Comparison of ENCODE assay signal across 8 cellular contexts in the genomic region with DNA sequence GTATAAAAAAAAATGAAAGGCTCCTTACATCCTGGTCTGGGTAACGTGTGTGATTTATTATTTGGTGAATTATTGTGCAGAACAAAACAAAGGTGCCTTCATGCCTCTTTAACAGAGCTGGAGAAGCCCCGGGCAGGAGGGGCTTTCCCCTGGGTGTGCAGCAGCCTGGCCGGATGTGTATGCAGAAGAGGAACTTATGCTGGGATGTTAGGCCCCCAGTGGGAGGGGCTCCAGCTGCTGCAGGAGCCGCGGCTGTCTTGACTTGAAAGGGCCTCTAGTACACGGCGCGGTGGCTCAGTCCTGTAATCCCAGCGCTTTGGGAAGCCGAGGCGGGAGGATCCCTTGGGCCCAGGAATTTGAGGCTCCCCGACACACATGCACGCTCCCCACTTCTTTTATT. TPM values are rescaled to one million over a fixed set of nuclear protein-coding genes. Genes with fewer than 3 reads are reported as not detected.
A peak's percentile ranks its signal among the peaks of the same experiment; 100 is the strongest.
DNase-seq lines count a peak whose midpoint lies in the region; ATAC-seq and TF ChIP-seq lines count a peak whose summit lies in the region.

No MANE protein-coding gene starts in this region.

- peaks cover 15% of the 10 kb centered on the region for H3K36me3 Mint-ChIP-seq in effector memory CD8-positive, alpha-beta T cell (ENCODE audit: insufficient read depth)

- H3K27ac Mint-ChIP-seq in effector memory CD8-positive, alpha-beta T cell, result peak overlapping the region in 1 of 2 donors; percentile 41

- peaks cover 6% of the 10 kb centered on the region in 2 donors for H3K4me1 Mint-ChIP-seq in effector memory CD8-positive, alpha-beta T cell (ENCODE audit: low read depth in 2 of 2)

- peak overlapping the region; percentile 27; the same call in 1 of the 2 replicates for H3K4me3 ChIP-seq in Jurkat, Clone E6-1 (ENCODE audit: low read length)

- H3K4me3 Mint-ChIP-seq in effector memory CD8-positive, alpha-beta T cell, result peak overlapping the region; percentile 38 to 52

- H3K9me3 Mint-ChIP-seq in effector memory CD8-positive, alpha-beta T cell, result no peaks in the 10 kb centered on the region

- no peaks in the 10 kb centered on the region for H3K27me3 Mint-ChIP-seq in effector memory CD8-positive, alpha-beta T cell

- ATAC-seq in effector memory CD8-positive, alpha-beta T cell (replicated peaks), result peak; percentile 100

- no peak for TF ChIP-seq CTCF in GM20000 (IDR thresholded peaks at IDR 0.05; ENCODE audit: extremely low read depth, missing control alignments)

- DNase-seq in DMS 273 treated with DMSO at 0.1 percent for 48 hours (lab: John Stamatoyannopoulos, UW), result peak; percentile 56
- DNase-seq in GM20000 (ENCODE audit: low spot score), result peak; percentile 89
- peak; percentile 62 for DNase-seq in Jurkat, Clone E6-1 (ENCODE audit: low read depth, low spot score)
- DNase-seq in activated CD4-positive, CD25-positive, alpha-beta regulatory T cell treated with anti-CD3 and anti-CD28 coated beads, Interleukin-2, amount 50 U/mL, for 72 hours, result peak; percentile 51
- peak; percentile 35 to 37 (median 36) for DNase-seq in effector memory CD8-positive, alpha-beta T cell
- peak; percentile 65 for DNase-seq in stimulated activated CD4-positive, alpha-beta T cell treated with anti-CD3 and anti-CD28 coated beads, Interleukin-4, amount 100 ng/mL, for 24 hours
- DNase-seq in NCI-H226, result no peak
- DNase-seq in NCI-H128 (lab: John Stamatoyannopoulos, UW; ENCODE audit: unreplicated experiment), result no peak

RNA-seq across cellular contexts. Expression of a gene that starts 16.0 kb away (rescaled TPM):
- polyA plus RNA-seq in Jurkat, Clone E6-1 (2012; ENCODE audit: insufficient read depth, insufficient read length), result 39.8 TPM

Comparison
In these comparisons a context has a peak if more than half of its experiments do, and no peak if none do; other contexts are left out.
1. DNase-seq: peak in DMS 273 treated with DMSO at 0.1 percent for 48 hours (single experiment), GM20000 (single experiment), Jurkat, Clone E6-1 (single experiment), activated CD4-positive, CD25-positive, alpha-beta regulatory T cell treated with anti-CD3 and anti-CD28 coated beads, Interleukin-2, amount 50 U/mL, for 72 hours (single experiment), effector memory CD8-positive, alpha-beta T cell (3 of 3) and stimulated activated CD4-positive, alpha-beta T cell treated with anti-CD3 and anti-CD28 coated beads, Interleukin-4, amount 100 ng/mL, for 24 hours (single experiment); none in NCI-H226 (single experiment) and NCI-H128 (single experiment).